Comparison of ENCODE assay signal across 8 cellular contexts in the genomic region with DNA sequence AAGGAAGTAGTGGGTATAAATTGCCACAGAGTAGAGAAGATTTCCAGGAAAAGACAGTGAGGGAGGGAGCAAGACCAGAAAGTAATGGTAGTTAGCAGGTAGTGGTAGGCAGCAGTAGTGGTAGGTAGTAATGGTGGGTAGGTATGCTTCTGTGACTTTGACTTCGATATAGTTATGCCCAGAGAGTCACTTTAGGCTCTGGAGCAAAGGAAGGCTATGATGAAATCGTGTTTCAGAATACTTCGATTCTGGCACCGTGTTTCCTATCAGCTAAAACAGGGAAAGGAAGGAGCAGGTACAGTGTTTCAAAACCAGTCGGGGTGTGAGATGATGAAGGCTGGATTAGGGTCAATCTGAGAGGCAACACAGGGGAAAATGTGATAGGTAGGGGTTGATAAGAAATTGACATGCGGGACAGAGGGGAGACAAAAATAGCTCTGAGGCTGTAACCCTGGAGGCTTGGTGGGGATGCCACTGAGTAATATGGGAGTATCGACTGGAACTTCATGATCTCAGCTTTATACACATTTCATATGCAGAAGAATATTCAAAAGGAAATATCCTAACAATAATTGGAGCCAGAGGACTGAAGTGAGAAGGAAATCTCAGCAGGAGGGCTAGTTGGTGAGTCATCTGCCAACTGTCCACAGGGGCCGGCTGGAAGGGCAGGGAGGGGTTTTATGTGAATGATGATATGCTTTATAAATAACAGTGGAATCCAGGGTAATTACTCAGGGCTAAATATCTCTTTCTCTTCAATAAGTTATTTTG. TPM values are rescaled to one million over a fixed set of nuclear protein-coding genes. Genes with fewer than 3 reads are reported as not detected.
DNase-seq lines count a peak whose midpoint lies in the region; ATAC-seq and TF ChIP-seq lines count a peak whose summit lies in the region.

No MANE protein-coding gene starts in this region.

- TF ChIP-seq CTCF in cardiac fibroblast (IDR thresholded peaks at IDR 0.05; ENCODE audit: low read depth, low read length): no peak

- POLR2A ChIA-PET in activated CD4-positive, alpha-beta memory T cell treated with anti-CD3 and anti-CD28 coated beads for 36 hours (lab: Charles Lee): no interaction called here

- peaks cover 7% of the 10 kb centered on the region for H3K9me3 Mint-ChIP-seq in activated CD4-positive, alpha-beta memory T cell treated with anti-CD3 and anti-CD28 coated beads for 36 hours

- no peak overlapping the region for H3K4me3 Mint-ChIP-seq in activated CD4-positive, alpha-beta memory T cell treated with anti-CD3 and anti-CD28 coated beads for 36 hours

- no peak overlapping the region for H3K4me3 ChIP-seq in cardiac fibroblast (replicated peaks in 1 of 2; ENCODE audit: low read depth in 2 of 2, low read length in 2 of 2)

- H3K4me1 Mint-ChIP-seq in activated CD4-positive, alpha-beta memory T cell treated with anti-CD3 and anti-CD28 coated beads for 36 hours (ENCODE audit: low read depth): no peaks in the 10 kb centered on the region

- H3K36me3 Mint-ChIP-seq in activated CD4-positive, alpha-beta memory T cell treated with anti-CD3 and anti-CD28 coated beads for 36 hours: no peaks in the 10 kb centered on the region

- DNase-seq in DMS 273 treated with DMSO at 0.1 percent for 48 hours (lab: John Stamatoyannopoulos, UW) (peak; percentile 28), NCI-H2227 treated with DMSO at 0.1 percent for 48 hours (lab: John Stamatoyannopoulos, UW) (peak; percentile 32), cardiac fibroblast (ENCODE audit: low read depth in 2 of 2) (peak; percentile 75 to 87), myocyte (ENCODE audit: low read depth) (peak; percentile 90), C1 segment of cervical spinal cord (lab: John Stamatoyannopoulos, UW) (no peak)
- DNase-seq in activated CD8-positive, alpha-beta memory T cell treated with anti-CD3 and anti-CD28 coated beads, Interleukin-2, amount 50 U/mL, for 4 hours: no peak
- no peak for DNase-seq in activated CD4-positive, alpha-beta memory T cell treated with anti-CD3 and anti-CD28 coated beads for 36 hours

- no peak for ATAC-seq in HG02973 (IDR thresholded peaks at IDR 0.05; ENCODE audit: unreplicated experiment)

- intact Hi-C loops in activated CD4-positive, alpha-beta memory T cell treated with anti-CD3 and anti-CD28 coated beads for 36 hours (cut with micrococcal nuclease): no loop called here

- peaks cover 7% of the 10 kb centered on the region for H3K27me3 Mint-ChIP-seq in activated CD4-positive, alpha-beta memory T cell treated with anti-CD3 and anti-CD28 coated beads for 36 hours

- H3K27ac Mint-ChIP-seq in activated CD4-positive, alpha-beta memory T cell treated with anti-CD3 and anti-CD28 coated beads for 36 hours: no peak overlapping the region

- CTCF ChIA-PET in activated CD4-positive, alpha-beta memory T cell treated with anti-CD3 and anti-CD28 coated beads for 36 hours (lab: Charles Lee): interaction anchor here (1.0 to 1.6 kb wide), 2 partner anchors 18 to 19 kb away, joined by 3 to 4 read pairs; no protein-coding TSS in a partner anchor

RNA-seq across cellular contexts. Expression of gene TRIM45, which starts 25.2 kb away (rescaled TPM):
- total RNA-seq in myocyte: 14.4 and 17.1 TPM in 2 replicates
- polyA plus RNA-seq in myocyte (2012): 8.0 TPM
- total RNA-seq in activated CD4-positive, alpha-beta memory T cell treated with anti-CD3 and anti-CD28 coated beads for 36 hours: under 1 TPM; 0.53 to 0.69 TPM

Comparison
In these comparisons a context has a peak if more than half of its experiments do, and no peak if none do; other contexts are left out.
1. DNase-seq: peak in DMS 273 treated with DMSO at 0.1 percent for 48 hours (single experiment), NCI-H2227 treated with DMSO at 0.1 percent for 48 hours (single experiment), cardiac fibroblast (2 of 2) and myocyte (single experiment); none in activated CD8-positive, alpha-beta memory T cell treated with anti-CD3 and anti-CD28 coated beads, Interleukin-2, amount 50 U/mL, for 4 hours (single experiment), C1 segment of cervical spinal cord (0 of 14) and activated CD4-positive, alpha-beta memory T cell treated with anti-CD3 and anti-CD28 coated beads for 36 hours (single experiment).